ENCODE assay signal across 8 cellular contexts in the genomic region with DNA sequence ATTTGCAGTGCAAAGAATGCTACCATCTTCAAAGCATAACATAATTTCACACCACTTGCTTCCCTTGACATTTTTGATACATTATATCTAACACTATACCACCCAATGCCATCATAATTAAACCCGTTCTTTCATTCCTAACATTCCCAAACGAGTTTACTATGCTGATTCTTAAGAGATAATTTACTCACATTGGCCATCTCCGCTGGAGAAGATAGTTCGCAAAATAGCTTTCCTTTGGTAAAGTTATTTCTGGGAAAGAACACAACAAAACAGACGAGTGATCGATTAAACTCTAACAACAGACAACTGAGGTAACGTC. TPM values are rescaled to one million over a fixed set of nuclear protein-coding genes. Genes with fewer than 3 reads are reported as not detected.
DNase-seq lines count a peak whose midpoint lies in the region; ATAC-seq, FAIRE-seq and TF ChIP-seq lines count a peak whose summit lies in the region.

No MANE protein-coding gene starts in this region.

- H3K9me1 ChIP-seq in endothelial cell of umbilical vein (replicated peaks; ENCODE audit: control insufficient read depth, extremely low read depth, insufficient read depth, low read length): no peaks in the 10 kb centered on the region

- H3K4me2 ChIP-seq in PC-3 (ENCODE audit: low read length) (peak overlapping the region; percentile 94), endothelial cell of umbilical vein (ENCODE audit: insufficient read depth, low read length) (peak overlapping the region; percentile 96)

- H4K20me1 ChIP-seq in PC-3 (ENCODE audit: low read length): peaks cover 10% of the 10 kb centered on the region
- no peaks in the 10 kb centered on the region for H4K20me1 ChIP-seq in endothelial cell of umbilical vein (replicated peaks; ENCODE audit: control insufficient read depth, extremely low read depth, insufficient read depth, low read length)

- no peak for TF ChIP-seq POLR2A in endothelial cell of umbilical vein (IDR thresholded peaks at IDR 0.05; ENCODE audit: low read depth, low read length)

- no peaks in the 10 kb centered on the region for H3K9me3 ChIP-seq in CD4-positive, alpha-beta memory T cell (ENCODE audit: control insufficient read depth in 1 of 2, low read length in 2 of 2)
- H3K9me3 ChIP-seq in PC-3 (ENCODE audit: low read length) (no peaks in the 10 kb centered on the region), endothelial cell of umbilical vein (replicated peaks; ENCODE audit: control insufficient read depth, insufficient read depth, low read length) (no peaks in the 10 kb centered on the region), neutrophil (no peaks in the 10 kb centered on the region)

- no peaks in the 10 kb centered on the region for H3F3A ChIP-seq in PC-3 (ENCODE audit: low read length, unreplicated experiment)

- BruUV-seq in PC-3 (replicated peaks; lab: Mats Ljungman, UMichigan) (no TSS peak), endothelial cell of umbilical vein (replicated peaks; lab: Mats Ljungman, UMichigan) (no TSS peak)

- peaks cover 2 to 14% of the 10 kb centered on the region in 2 donors for H3K27me3 Mint-ChIP-seq in CD4-positive, alpha-beta memory T cell

- DNase-seq in CD4-positive, alpha-beta memory T cell: no peak
- DNase-seq in PC-3 (no peak), endothelial cell of umbilical vein (ENCODE audit: low read depth, low spot score) (no peak), GM13976 (ENCODE audit: low spot score) (no peak), AG20443 (ENCODE audit: low spot score) (no peak)

- no peaks in the 10 kb centered on the region for H3K9me2 ChIP-seq in PC-3 (replicated peaks; ENCODE audit: low read length)

- peaks cover 23 to 60% (median 46%) of the 10 kb centered on the region in 4 donors for H3K4me1 Mint-ChIP-seq in CD4-positive, alpha-beta memory T cell

- TF ChIP-seq CTCF in PC-3 (conservative IDR thresholded peaks at IDR 0.05; ENCODE audit: low read depth, low read length): no peak
- no peak for TF ChIP-seq CTCF in endothelial cell of umbilical vein (IDR thresholded peaks at IDR 0.05; ENCODE audit: extremely low read depth in 1 of 2, insufficient read depth in 1 of 2, low read depth in 1 of 2, low read length in 2 of 2)
- TF ChIP-seq CTCF in neutrophil (IDR thresholded peaks at IDR 0.05): no peak
- TF ChIP-seq CTCF in GM13976 (IDR thresholded peaks at IDR 0.05; ENCODE audit: borderline replicate concordance, control extremely low read depth, extremely low read depth, insufficient read depth, missing control alignments): no peak

- H3K79me2 ChIP-seq in PC-3 (ENCODE audit: low read length) (peaks cover 54% of the 10 kb centered on the region), endothelial cell of umbilical vein (ENCODE audit: control insufficient read depth, insufficient read depth, low read length) (peaks cover 49% of the 10 kb centered on the region)

- peak overlapping the region; percentile 90 to 91 for H3K4me3 ChIP-seq in CD4-positive, alpha-beta memory T cell (ENCODE audit: low read length in 2 of 2)
- peak overlapping the region; percentile 88 for H3K4me3 ChIP-seq in PC-3 (ENCODE audit: low read length)
- peak overlapping the region; percentile 46 to 92 (median 66) for H3K4me3 ChIP-seq in endothelial cell of umbilical vein (replicated peaks in 1 of 3; ENCODE audit: insufficient read depth in 1 of 3, low read depth in 1 of 3, low read length in 3 of 3)
- H3K4me3 ChIP-seq in neutrophil (ENCODE audit: low read depth in 1 of 2, low read length in 1 of 2): peak overlapping the region; percentile 65 to 82

- H3K27ac Mint-ChIP-seq in CD4-positive, alpha-beta memory T cell: peak overlapping the region; percentile 96 to 100 (median 99)

- peak overlapping the region; percentile 83 for H2AFZ ChIP-seq in PC-3 (ENCODE audit: low read length)
- H2AFZ ChIP-seq in endothelial cell of umbilical vein (ENCODE audit: low read depth, low read length): peak overlapping the region; percentile 46

- FAIRE-seq in endothelial cell of umbilical vein (lab: Jason Lieb, UNC): no peak

- peak overlapping the region; percentile 93 to 100 (median 98) for H3K4me3 Mint-ChIP-seq in CD4-positive, alpha-beta memory T cell

- POLR2A ChIA-PET in CD4-positive, alpha-beta memory T cell (lab: Charles Lee; ENCODE audit: partially characterized antibody): interaction anchor here (0.9 to 2.1 kb wide), 13 partner anchors 11 to 1823 kb away, joined by 3 to 25 read pairs (median 5); partner anchors contain the start of genes MBD5, NMI, ORC4 and RBM43
- POLR2A ChIA-PET in PC-3 (lab: Charles Lee; ENCODE audit: unreplicated experiment) (interaction anchor here (0.5 to 0.6 kb wide), 2 partner anchors 892 to 1784 kb away, joined by 5 to 6 read pairs; no protein-coding TSS in a partner anchor), endothelial cell of umbilical vein (lab: Charles Lee) (interaction anchor here (1.1 kb wide), 1 partner anchor 575 kb away, joined by 3 read pairs; no protein-coding TSS in a partner anchor)

- H3K27me3 ChIP-seq in CD4-positive, alpha-beta memory T cell (ENCODE audit: insufficient read depth, low read length): no peaks in the 10 kb centered on the region
- H3K27me3 ChIP-seq in PC-3 (ENCODE audit: low read length) (no peaks in the 10 kb centered on the region), endothelial cell of umbilical vein (ENCODE audit: control insufficient read depth in 2 of 2, insufficient read depth in 2 of 2, low read length in 2 of 2) (no peaks in the 10 kb centered on the region), neutrophil (peaks cover 24% of the 10 kb centered on the region)

- dilution Hi-C loops in endothelial cell of umbilical vein (cut with MboI; ENCODE audit: extremely low pct_ligation_motif_present, low sequenced_read_pairs): no loop called here

- H3K9ac ChIP-seq in PC-3 (ENCODE audit: low read length) (peak overlapping the region; percentile 93), endothelial cell of umbilical vein (replicated peaks; ENCODE audit: extremely low read depth, insufficient read depth, low read length) (peak overlapping the region; percentile 96)

- in situ Hi-C loops in GM13976 (cut with MboI; ENCODE audit: low sequenced_read_pairs, unreplicated experiment): loop anchor here (25.0 kb wide), 2 partner anchors 1450 to 1650 kb away; no protein-coding TSS in a partner anchor

- peaks cover 43% of the 10 kb centered on the region for H3K4me1 ChIP-seq in CD4-positive, alpha-beta memory T cell (ENCODE audit: insufficient read depth, low read length)
- H3K4me1 ChIP-seq in PC-3 (ENCODE audit: insufficient read depth, low read length) (peaks cover 24% of the 10 kb centered on the region), endothelial cell of umbilical vein (ENCODE audit: control insufficient read depth, extremely low read depth, insufficient read depth, low read length) (peaks cover 24% of the 10 kb centered on the region), neutrophil (ENCODE audit: control insufficient read depth in 1 of 2, insufficient read depth in 1 of 2, low read depth in 1 of 2, low read length in 1 of 2) (peaks cover 37 to 45% of the 10 kb centered on the region in 2 experiments)

- H3K9me3 Mint-ChIP-seq in CD4-positive, alpha-beta memory T cell: no peaks in the 10 kb centered on the region

- H3K36me3 ChIP-seq in CD4-positive, alpha-beta memory T cell (ENCODE audit: insufficient read depth, low read length): peaks cover 2% of the 10 kb centered on the region
- H3K36me3 ChIP-seq in PC-3 (ENCODE audit: low read depth, low read length): peaks cover 25% of the 10 kb centered on the region
- peaks cover 0 to 11% of the 10 kb centered on the region in 2 experiments for H3K36me3 ChIP-seq in endothelial cell of umbilical vein (ENCODE audit: control insufficient read depth in 2 of 2, extremely low read depth in 1 of 2, insufficient read depth in 2 of 2, low read length in 2 of 2)
- peaks cover 21% of the 10 kb centered on the region for H3K36me3 ChIP-seq in neutrophil

- H3K27ac ChIP-seq in CD4-positive, alpha-beta memory T cell (ENCODE audit: low read depth, low read length): peak overlapping the region; percentile 98
- H3K27ac ChIP-seq in PC-3 (ENCODE audit: low read length) (peak overlapping the region; percentile 84), endothelial cell of umbilical vein (ENCODE audit: insufficient read depth, low read depth, low read length) (peak overlapping the region; percentile 89), neutrophil (peak overlapping the region; percentile 97)

- no peak for ATAC-seq in PC-3
- no peak for ATAC-seq in esophagus mucosa
- no peak for ATAC-seq in GM18519 (IDR thresholded peaks at IDR 0.05; ENCODE audit: low FRiP score, unreplicated experiment)

- peaks cover 20 to 44% of the 10 kb centered on the region in 2 donors for H3K36me3 Mint-ChIP-seq in CD4-positive, alpha-beta memory T cell

- CTCF ChIA-PET in CD4-positive, alpha-beta memory T cell (lab: Charles Lee; ENCODE audit: partially characterized antibody): interaction anchor here (0.7 to 1.7 kb wide), 5 partner anchors 11 to 1676 kb away, joined by 3 to 6 read pairs (median 3); partner anchors contain the start of genes MBD5, ORC4 and RBM43
- CTCF ChIA-PET in PC-3 (lab: Charles Lee): interaction anchor here (1.0 kb wide), 1 partner anchor 13 kb away, joined by 5 read pairs; no protein-coding TSS in a partner anchor
- CTCF ChIA-PET in endothelial cell of umbilical vein (lab: Charles Lee): interaction anchor here (0.9 to 1.9 kb wide), 7 partner anchors 8 to 1652 kb away, joined by 3 to 9 read pairs (median 4); no protein-coding TSS in a partner anchor

- intact Hi-C loops in CD4-positive, alpha-beta memory T cell (cut with micrococcal nuclease): loop anchor here (1.0 to 5.0 kb wide), 6 partner anchors 10 to 1820 kb away; partner anchors contain the start of genes ORC4, RBM43 and RIF1
- intact Hi-C loops in PC-3 (cut with micrococcal nuclease) (loop anchor here (10.0 kb wide), 1 partner anchor 1848 kb away; no protein-coding TSS in a partner anchor), endothelial cell of umbilical vein (cut with micrococcal nuclease) (loop anchor here (1.0 kb wide), 1 partner anchor 900 kb away; the partner anchor contains the start of gene RND3)

TF ChIP-seq in endothelial cell of umbilical vein, 7 proteins besides CTCF, POLR2A, EP300 and RAD21 (continues in another document):
- TF ChIP-seq EZH2 (IDR thresholded peaks at IDR 0.05; ENCODE audit: borderline replicate concordance, low read depth, low read length, severe bottlenecking) (no peak), FOS (IDR thresholded peaks at IDR 0.05; ENCODE audit: borderline replicate concordance, insufficient read depth, low read length) (no peak)

RNA-seq across cellular contexts. Expression of gene MMADHC, which starts 0.7 kb away (rescaled TPM):
- 10 to 100 TPM; 66.4 to 69.4 TPM for total RNA-seq in CD4-positive, alpha-beta memory T cell
- 100 to 1,000 TPM; 113 to 163 TPM for polyA plus RNA-seq in CD4-positive, alpha-beta memory T cell
- total RNA-seq in PC-3 (2014; rRNA removed) (99.1 and 130 TPM in 2 replicates), endothelial cell of umbilical vein (115 and 119 TPM in 2 replicates), esophagus mucosa (86.5 TPM)
- 40.0 and 53.4 TPM in 2 replicates for polyA plus RNA-seq in endothelial cell of umbilical vein
- 72.5 and 75.3 TPM in 2 replicates for polyA plus RNA-seq in endothelial cell of umbilical vein (2011; cell fraction: cytosol; rRNA removed)
- polyA plus RNA-seq in endothelial cell of umbilical vein (2011; cell fraction: nucleus; rRNA removed): 41.4 and 52.2 TPM in 2 replicates
- 124 and 189 TPM in 2 replicates for polyA plus RNA-seq in endothelial cell of umbilical vein (2012)
- polyA minus RNA-seq in endothelial cell of umbilical vein: 75.8 and 86.1 TPM in 2 replicates
- 40.4 TPM for polyA minus RNA-seq in endothelial cell of umbilical vein (2011; cell fraction: cytosol; rRNA and poly(A)+ RNA removed)
- 48.0 and 54.8 TPM in 2 replicates for polyA minus RNA-seq in endothelial cell of umbilical vein (2011; cell fraction: nucleus; rRNA and poly(A)+ RNA removed)
